11 cellular contexts compared by ENCODE assay signal in the genomic region with DNA sequence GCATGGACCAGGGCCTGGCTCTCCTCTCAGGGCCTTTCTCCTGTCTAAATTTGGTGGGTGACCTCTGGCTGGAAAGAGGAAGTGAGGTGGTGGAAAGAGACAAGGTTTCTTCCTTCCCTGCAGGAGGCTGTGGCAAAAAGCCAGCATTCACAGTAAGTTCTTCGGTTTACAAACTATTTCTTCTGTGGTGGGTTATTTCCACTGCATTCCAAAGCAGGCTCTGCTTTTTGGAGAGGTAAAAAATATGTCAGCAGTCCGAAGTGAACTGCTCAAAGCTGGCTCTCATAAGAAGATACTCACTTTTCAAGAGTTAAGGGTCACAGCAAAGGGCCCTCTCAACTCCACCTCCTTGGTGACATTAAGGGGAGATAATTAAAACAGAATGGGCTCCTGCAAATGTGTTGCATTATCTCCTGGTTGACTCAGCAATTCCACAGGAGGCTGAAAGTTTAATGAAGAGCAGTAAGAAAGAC. TPM values are rescaled to one million over a fixed set of nuclear protein-coding genes. Genes with fewer than 3 reads are reported as not detected.
A peak's percentile ranks its signal among the peaks of the same experiment; 100 is the strongest.
DNase-seq lines count a peak whose midpoint lies in the region; ATAC-seq and TF ChIP-seq lines count a peak whose summit lies in the region.
"Had no signal": no experiment of that assay in that cellular context is flagged by ENCODE, and none has a peak within 500 bp of the region (broad histone marks: within the 10 kb centered on the region; RNA-seq: fewer than 3 reads in every experiment).

No MANE protein-coding gene starts in this region.

- H3K9me3 Mint-ChIP-seq in neural crest cell, result no peaks in the 10 kb centered on the region
- H3K9me3 Mint-ChIP-seq in activated CD4-positive, alpha-beta T cell treated with anti-CD3 and anti-CD28 coated beads, Interleukin-2, amount 10 ng/mL, durations not matched to agents 7 days and 5 days, result no peaks in the 10 kb centered on the region
- H3K9me3 Mint-ChIP-seq: activated CD4-positive, alpha-beta memory T cell treated with anti-CD3 and anti-CD28 coated beads for 36 hours; memory B cell had no signal

- TF ChIP-seq CTCF in choroid plexus epithelial cell (conservative IDR thresholded peaks at IDR 0.05; ENCODE audit: low read depth, low read length), result no peak
- TF ChIP-seq CTCF in neural crest cell (conservative IDR thresholded peaks at IDR 0.05), result no peak

- H3K4me3 Mint-ChIP-seq in neural crest cell, result no peak overlapping the region
- no peak overlapping the region for H3K4me3 Mint-ChIP-seq in activated CD4-positive, alpha-beta T cell treated with anti-CD3 and anti-CD28 coated beads, Interleukin-2, amount 10 ng/mL, durations not matched to agents 7 days and 5 days
- H3K4me3 Mint-ChIP-seq: activated CD4-positive, alpha-beta memory T cell treated with anti-CD3 and anti-CD28 coated beads for 36 hours; memory B cell had no signal

- H3K27ac Mint-ChIP-seq in neural crest cell (ENCODE audit: unreplicated experiment), result peak overlapping the region; percentile 57
- no peak overlapping the region for H3K27ac Mint-ChIP-seq in activated CD4-positive, alpha-beta T cell treated with anti-CD3 and anti-CD28 coated beads, Interleukin-2, amount 10 ng/mL, durations not matched to agents 7 days and 5 days
- H3K27ac Mint-ChIP-seq: activated CD4-positive, alpha-beta memory T cell treated with anti-CD3 and anti-CD28 coated beads for 36 hours; memory B cell had no signal

- POLR2A ChIA-PET in activated CD4-positive, alpha-beta T cell treated with anti-CD3 and anti-CD28 coated beads, Interleukin-2, amount 10 ng/mL, durations not matched to agents 7 days and 5 days (lab: Charles Lee), result no interaction called here

- no peaks in the 10 kb centered on the region for H3K36me3 Mint-ChIP-seq in neural crest cell (ENCODE audit: low read depth)
- H3K36me3 Mint-ChIP-seq in activated CD4-positive, alpha-beta T cell treated with anti-CD3 and anti-CD28 coated beads, Interleukin-2, amount 10 ng/mL, durations not matched to agents 7 days and 5 days (ENCODE audit: low read depth), result no peaks in the 10 kb centered on the region
- H3K36me3 Mint-ChIP-seq: activated CD4-positive, alpha-beta memory T cell treated with anti-CD3 and anti-CD28 coated beads for 36 hours had no signal

- peaks cover 17% of the 10 kb centered on the region for H3K4me1 Mint-ChIP-seq in neural crest cell
- H3K4me1 Mint-ChIP-seq in activated CD4-positive, alpha-beta T cell treated with anti-CD3 and anti-CD28 coated beads, Interleukin-2, amount 10 ng/mL, durations not matched to agents 7 days and 5 days, result no peaks in the 10 kb centered on the region

- CTCF ChIA-PET in activated CD4-positive, alpha-beta T cell treated with anti-CD3 and anti-CD28 coated beads, Interleukin-2, amount 10 ng/mL, durations not matched to agents 7 days and 5 days (lab: Charles Lee), result no interaction called here

- no peaks in the 10 kb centered on the region for H3K27me3 Mint-ChIP-seq in neural crest cell (ENCODE audit: low read depth)
- H3K27me3 Mint-ChIP-seq in activated CD4-positive, alpha-beta T cell treated with anti-CD3 and anti-CD28 coated beads, Interleukin-2, amount 10 ng/mL, durations not matched to agents 7 days and 5 days, result no peaks in the 10 kb centered on the region
- H3K27me3 Mint-ChIP-seq: activated CD4-positive, alpha-beta memory T cell treated with anti-CD3 and anti-CD28 coated beads for 36 hours; memory B cell had no signal

- no peak overlapping the region for H3K4me3 ChIP-seq in choroid plexus epithelial cell (ENCODE audit: low read depth, low read length)

- DNase-seq in ELR (ENCODE audit: low read depth) (peak; percentile 52), M059J (ENCODE audit: low read depth) (peak; percentile 84), choroid plexus epithelial cell (ENCODE audit: low read depth) (peak; percentile 97), neural crest cell (ENCODE audit: low read depth, low spot score) (no peak), NCI-H345 treated with DMSO at 0.1 percent for 48 hours (lab: John Stamatoyannopoulos, UW; ENCODE audit: unreplicated experiment) (no peak), NCI-H446 treated with DMSO at 0.1 percent for 48 hours (lab: John Stamatoyannopoulos, UW) (no peak)
- no peak for DNase-seq in activated CD4-positive, alpha-beta T cell treated with anti-CD3 and anti-CD28 coated beads, Interleukin-2, amount 10 ng/mL, durations not matched to agents 7 days and 5 days
- DNase-seq: activated CD4-positive, alpha-beta memory T cell treated with anti-CD3 and anti-CD28 coated beads for 36 hours; stimulated activated CD4-positive, alpha-beta T cell treated with anti-CD3 and anti-CD28 coated beads, Interleukin-4, amount 100 ng/mL, for 4 hours had no signal

- ATAC-seq in HG02973 (IDR thresholded peaks at IDR 0.05; ENCODE audit: unreplicated experiment), result no peak

RNA-seq across cellular contexts. Expression of gene POC1B, which starts 48.9 kb away (rescaled TPM):
- 19.4 and 21.7 TPM in 2 replicates for total RNA-seq in M059J (2014; rRNA removed; shearing (Covaris generic))
- total RNA-seq in neural crest cell, result 15.2 and 16.7 TPM in 2 replicates
- 10 to 100 TPM; 33.2 to 41.0 TPM for total RNA-seq in activated CD4-positive, alpha-beta T cell treated with anti-CD3 and anti-CD28 coated beads, Interleukin-2, amount 10 ng/mL, durations not matched to agents 7 days and 5 days

RNA-seq across cellular contexts. Expression of gene GALNT4, which starts 50.2 kb away (rescaled TPM):
- 4.1 and 4.3 TPM in 2 replicates for total RNA-seq in M059J (2014; rRNA removed; shearing (Covaris generic))
- 4.4 and 4.7 TPM in 2 replicates for total RNA-seq in neural crest cell
- 10 to 100 TPM; 12.2 to 13.3 TPM for total RNA-seq in activated CD4-positive, alpha-beta T cell treated with anti-CD3 and anti-CD28 coated beads, Interleukin-2, amount 10 ng/mL, durations not matched to agents 7 days and 5 days

Comparison
In these comparisons a context has a peak if more than half of its experiments do, and no peak if none do; other contexts are left out.
1. DNase-seq: peak in ELR (single experiment), M059J (single experiment) and choroid plexus epithelial cell (single experiment); none in neural crest cell (single experiment), activated CD4-positive, alpha-beta T cell treated with anti-CD3 and anti-CD28 coated beads, Interleukin-2, amount 10 ng/mL, durations not matched to agents 7 days and 5 days (single experiment), NCI-H345 treated with DMSO at 0.1 percent for 48 hours (single experiment) and NCI-H446 treated with DMSO at 0.1 percent for 48 hours (single experiment).